In the genomic region with DNA sequence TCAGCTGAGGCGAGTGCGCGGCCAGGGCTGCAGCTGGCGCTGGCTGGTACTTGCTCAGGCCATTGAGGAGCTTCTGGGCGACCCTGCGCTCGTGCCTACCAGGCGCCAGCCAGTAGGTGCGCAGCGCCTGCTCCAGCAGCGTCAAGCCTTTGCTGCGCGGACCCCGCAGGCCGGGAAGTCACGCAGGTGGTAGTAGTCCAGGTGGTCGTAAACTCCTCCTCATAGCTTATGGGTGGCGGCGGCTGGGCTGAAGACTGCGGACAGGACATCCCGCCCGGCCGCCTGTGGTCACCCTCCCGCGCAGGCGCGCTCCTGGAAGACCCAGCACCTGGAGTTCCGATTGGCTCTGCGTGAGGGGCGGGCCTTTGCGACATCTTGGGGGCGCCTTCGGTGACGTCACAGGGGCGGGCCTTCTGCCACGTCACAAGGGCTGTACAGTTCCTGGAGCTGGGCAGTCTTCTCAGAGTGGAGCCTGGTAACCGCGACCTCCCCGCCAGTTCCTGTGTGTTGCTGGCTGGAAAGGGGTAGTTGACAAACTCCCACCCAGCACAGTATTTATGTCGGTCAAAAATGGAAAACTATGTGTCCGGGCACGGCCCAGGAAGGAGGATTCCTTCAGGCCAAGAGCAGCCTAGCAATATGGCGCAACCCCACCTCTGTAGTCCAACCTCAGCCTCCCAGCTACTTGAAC, we compare ENCODE assay signal across 8 cellular contexts.
DNase-seq lines count a peak whose midpoint lies in the region; ATAC-seq and TF ChIP-seq lines count a peak whose summit lies in the region.
"Not testable (repeated sequence)": the region's sequence is repeated elsewhere in the genome, so short reads cannot be mapped to it uniquely, and the experiment has no call there.

No MANE protein-coding gene starts in this region.

- H3K36me3 ChIP-seq in BJ (ENCODE audit: control insufficient read depth, insufficient read depth, low read length) = not testable (repeated sequence)

- H3K4me3 ChIP-seq in BJ (ENCODE audit: low read depth, low read length) = peak overlapping the region; percentile 71

- peak; percentile 19; the same call in 1 of the 2 replicates for TF ChIP-seq CTCF in BJ (IDR thresholded peaks at IDR 0.05; ENCODE audit: insufficient read depth, low read depth, low read length)

- peak; percentile 41 for DNase-seq in BJ (ENCODE audit: low read depth)
- DNase-seq in NCI-H446 treated with DMSO at 0.1 percent for 48 hours (lab: John Stamatoyannopoulos, UW) = peak; percentile 76
- DNase-seq in activated CD4-positive, alpha-beta T cell treated with anti-CD3 and anti-CD28 coated beads for 1 hour = peak; percentile 92
- DNase-seq in cerebellum (ENCODE audit: low spot score) = peak; percentile 88
- peak; percentile 82 for DNase-seq in kidney glomerular epithelial cell (lab: John Stamatoyannopoulos, UW)
- DNase-seq in stimulated activated CD4-positive, alpha-beta T cell treated with anti-CD3 and anti-CD28 coated beads, Interleukin-15, amount 100 ng/mL, for 48 hours (ENCODE audit: low read depth in 2 of 2) = peak; percentile 86 to 91

- CTCF ChIA-PET in BJ (lab: Yijun Ruan, JAX) = not testable (repeated sequence)

- POLR2A ChIA-PET in BJ (lab: Charles Lee) = not testable (repeated sequence)

- peak; percentile 70 for TF ChIP-seq POLR2A in GM19193 (IDR thresholded peaks at IDR 0.05; ENCODE audit: extremely low read depth, insufficient read depth, insufficient read length)

- peak; percentile 97 for ATAC-seq in HG03378 (IDR thresholded peaks at IDR 0.05; ENCODE audit: unreplicated experiment)

- not testable (repeated sequence) for H3K27me3 ChIP-seq in BJ (ENCODE audit: control insufficient read depth, insufficient read depth, low read length)

Comparison
In these comparisons a context has a peak if more than half of its experiments do, and no peak if none do; other contexts are left out.
1. Peak in every context shown above with its lines: DNase-seq, ATAC-seq and H3K4me3 ChIP-seq.
2. DNase-seq: peak in every context shown above with its lines; median percentile 92 in activated CD4-positive, alpha-beta T cell treated with anti-CD3 and anti-CD28 coated beads for 1 hour; 88 in stimulated activated CD4-positive, alpha-beta T cell treated with anti-CD3 and anti-CD28 coated beads, Interleukin-15, amount 100 ng/mL, for 48 hours; 88 in cerebellum; 82 in kidney glomerular epithelial cell; 76 in NCI-H446 treated with DMSO at 0.1 percent for 48 hours; 41 in BJ.